ENCODE assay signal across 8 cellular contexts in the genomic region with DNA sequence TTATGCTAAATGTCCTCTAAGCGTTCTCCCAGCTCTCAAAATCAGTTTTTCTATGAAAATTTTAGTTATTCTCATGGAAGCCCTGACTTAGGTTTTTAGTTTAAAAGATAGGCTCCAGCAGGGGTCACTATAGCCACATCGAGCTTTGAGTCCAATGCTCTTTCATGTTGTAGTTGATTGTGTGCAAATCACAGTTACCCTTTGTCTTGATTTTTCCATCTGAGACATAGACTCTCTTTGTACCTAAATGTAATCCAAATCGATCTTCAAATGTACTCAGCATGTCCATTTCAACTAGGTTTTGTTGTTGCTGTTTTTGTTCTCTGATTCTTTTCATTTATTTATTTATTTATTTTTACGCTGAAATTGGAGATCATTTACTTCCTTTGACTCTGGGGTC. TPM values are rescaled to one million over a fixed set of nuclear protein-coding genes. Genes with fewer than 3 reads are reported as not detected.
DNase-seq lines count a peak whose midpoint lies in the region; ATAC-seq and TF ChIP-seq lines count a peak whose summit lies in the region.

No MANE protein-coding gene starts in this region.

- no peak overlapping the region for H3K27ac Mint-ChIP-seq in activated T-cell treated with anti-CD3 and anti-CD28 coated beads, Interleukin-2, amount 50 U/mL, for 24 hours
- no peak overlapping the region for H3K27ac Mint-ChIP-seq in activated CD4-positive, alpha-beta T cell treated with anti-CD3 and anti-CD28 coated beads for 36 hours
- no peak overlapping the region for H3K27ac Mint-ChIP-seq in naive thymus-derived CD8-positive, alpha-beta T cell

- H3K27me3 Mint-ChIP-seq in activated T-cell treated with anti-CD3 and anti-CD28 coated beads, Interleukin-2, amount 50 U/mL, for 24 hours: no peaks in the 10 kb centered on the region
- H3K27me3 Mint-ChIP-seq in activated CD4-positive, alpha-beta T cell treated with anti-CD3 and anti-CD28 coated beads for 36 hours: no peaks in the 10 kb centered on the region
- H3K27me3 Mint-ChIP-seq in naive thymus-derived CD8-positive, alpha-beta T cell: no peaks in the 10 kb centered on the region

- ATAC-seq in HG02798 (IDR thresholded peaks at IDR 0.05; ENCODE audit: poor library complexity, unreplicated experiment) (peak; percentile 63), aorta (ENCODE audit: low FRiP score) (peak; percentile 82)
- peak; percentile 69 for ATAC-seq in activated CD4-positive, alpha-beta T cell treated with anti-CD3 and anti-CD28 coated beads for 36 hours
- peak; percentile 49 to 61 for ATAC-seq in naive thymus-derived CD8-positive, alpha-beta T cell

- 22 to 26% methylated on average over 4 of the region's 4 CpGs for WGBS in aorta, 2 donors

- H3K4me3 Mint-ChIP-seq in activated T-cell treated with anti-CD3 and anti-CD28 coated beads, Interleukin-2, amount 50 U/mL, for 24 hours: no peak overlapping the region
- no peak overlapping the region for H3K4me3 Mint-ChIP-seq in activated CD4-positive, alpha-beta T cell treated with anti-CD3 and anti-CD28 coated beads for 36 hours
- no peak overlapping the region for H3K4me3 Mint-ChIP-seq in naive thymus-derived CD8-positive, alpha-beta T cell

- H3K4me1 Mint-ChIP-seq in activated T-cell treated with anti-CD3 and anti-CD28 coated beads, Interleukin-2, amount 50 U/mL, for 24 hours (ENCODE audit: low read depth): no peaks in the 10 kb centered on the region
- no peaks in the 10 kb centered on the region for H3K4me1 Mint-ChIP-seq in activated CD4-positive, alpha-beta T cell treated with anti-CD3 and anti-CD28 coated beads for 36 hours
- H3K4me1 Mint-ChIP-seq in naive thymus-derived CD8-positive, alpha-beta T cell: no peaks in the 10 kb centered on the region

- intact Hi-C loops in activated CD4-positive, alpha-beta T cell treated with anti-CD3 and anti-CD28 coated beads for 36 hours (cut with DNase I, micrococcal nuclease): loop anchor here (1.0 to 5.0 kb wide), 6 partner anchors 188 to 716 kb away; a partner anchor contains a TSS
- intact Hi-C loops in aorta (cut with DNase I): loop anchor here (2.0 to 10.0 kb wide), 4 partner anchors 283 to 426 kb away; no protein-coding TSS in a partner anchor

- no peak overlapping the region for H3K27ac ChIP-seq in aorta (ENCODE audit: low read depth in 1 of 2, low read length in 2 of 2)

- POLR2A ChIA-PET in activated CD4-positive, alpha-beta T cell treated with anti-CD3 and anti-CD28 coated beads for 36 hours (lab: Charles Lee): no interaction called here
- POLR2A ChIA-PET in naive thymus-derived CD8-positive, alpha-beta T cell (lab: Charles Lee): no interaction called here

- CTCF ChIA-PET in activated CD4-positive, alpha-beta T cell treated with anti-CD3 and anti-CD28 coated beads for 36 hours (lab: Charles Lee): interaction anchor here (0.7 to 2.2 kb wide), 26 partner anchors 8 to 286 kb away, joined by 3 to 18 read pairs (median 3); a partner anchor contains a TSS

- no peaks in the 10 kb centered on the region for H3K9me3 ChIP-seq in aorta (ENCODE audit: control insufficient read depth, low read length)

- no peaks in the 10 kb centered on the region for H3K36me3 Mint-ChIP-seq in activated T-cell treated with anti-CD3 and anti-CD28 coated beads, Interleukin-2, amount 50 U/mL, for 24 hours (ENCODE audit: low read depth)
- no peaks in the 10 kb centered on the region for H3K36me3 Mint-ChIP-seq in activated CD4-positive, alpha-beta T cell treated with anti-CD3 and anti-CD28 coated beads for 36 hours (ENCODE audit: low read depth)
- no peaks in the 10 kb centered on the region for H3K36me3 Mint-ChIP-seq in naive thymus-derived CD8-positive, alpha-beta T cell

- TF ChIP-seq CTCF in epithelial cell of proximal tubule (conservative IDR thresholded peaks at IDR 0.05; ENCODE audit: low read depth, low read length): peak; percentile 88

- H3K27me3 ChIP-seq in aorta (ENCODE audit: control insufficient read depth in 1 of 2, insufficient read depth in 2 of 2, low read length in 1 of 2): no peaks in the 10 kb centered on the region

- no peaks in the 10 kb centered on the region for H3K36me3 ChIP-seq in aorta (ENCODE audit: control insufficient read depth in 1 of 2, insufficient read depth in 2 of 2, low read length in 1 of 2)

- H3K9me3 Mint-ChIP-seq in activated T-cell treated with anti-CD3 and anti-CD28 coated beads, Interleukin-2, amount 50 U/mL, for 24 hours: no peaks in the 10 kb centered on the region
- H3K9me3 Mint-ChIP-seq in activated CD4-positive, alpha-beta T cell treated with anti-CD3 and anti-CD28 coated beads for 36 hours (ENCODE audit: low read depth): no peaks in the 10 kb centered on the region
- H3K9me3 Mint-ChIP-seq in naive thymus-derived CD8-positive, alpha-beta T cell: no peaks in the 10 kb centered on the region

- peak; percentile 19 for DNase-seq in activated T-cell treated with anti-CD3 and anti-CD28 coated beads for 24 hours (ENCODE audit: low read depth)
- DNase-seq in activated T-cell treated with anti-CD3 and anti-CD28 coated beads, Interleukin-2, amount 50 U/mL, for 24 hours: no peak
- peak; percentile 56 for DNase-seq in NCI-H2171 treated with DMSO at 0.1 percent for 48 hours (lab: John Stamatoyannopoulos, UW)
- peak; percentile 64 for DNase-seq in activated CD4-positive, alpha-beta T cell treated with anti-CD3 and anti-CD28 coated beads for 36 hours
- peak; percentile 27 for DNase-seq in epithelial cell of proximal tubule (ENCODE audit: low read depth)
- peak; percentile 5 to 66 (median 46) for DNase-seq in naive thymus-derived CD8-positive, alpha-beta T cell
- DNase-seq in aorta: no peak

- H3K4me3 ChIP-seq in epithelial cell of proximal tubule (ENCODE audit: low read depth, low read length) (no peak overlapping the region), aorta (ENCODE audit: low read length in 2 of 2) (no peak overlapping the region)

- H3K4me1 ChIP-seq in aorta (ENCODE audit: control insufficient read depth in 1 of 2, insufficient read depth in 2 of 2, low read length in 2 of 2): no peaks in the 10 kb centered on the region

RNA-seq across cellular contexts. Expression of a gene that starts 26.4 kb away (rescaled TPM):
- total RNA-seq in activated CD4-positive, alpha-beta T cell treated with anti-CD3 and anti-CD28 coated beads for 36 hours: not detected
- total RNA-seq in epithelial cell of proximal tubule (0.14 TPM in 1 of 2 replicates, not detected in the other), aorta (under 1 TPM; 0.48 to 0.81 TPM)
- under 1 TPM; 0.13 to 0.16 TPM for total RNA-seq in naive thymus-derived CD8-positive, alpha-beta T cell
- under 1 TPM in 1 of 3 donors, not detected in 2; 0.16 TPM for polyA plus RNA-seq in naive thymus-derived CD8-positive, alpha-beta T cell
- polyA plus RNA-seq in aorta: 1 to 10 TPM in 1 of 2 donors, not detected in 1; 1.5 TPM

Comparison
In these comparisons a context has a peak if more than half of its experiments do, and no peak if none do; other contexts are left out.
1. DNase-seq: peak in activated T-cell treated with anti-CD3 and anti-CD28 coated beads for 24 hours (single experiment), NCI-H2171 treated with DMSO at 0.1 percent for 48 hours (single experiment), activated CD4-positive, alpha-beta T cell treated with anti-CD3 and anti-CD28 coated beads for 36 hours (single experiment), epithelial cell of proximal tubule (single experiment) and naive thymus-derived CD8-positive, alpha-beta T cell (10 of 10); none in activated T-cell treated with anti-CD3 and anti-CD28 coated beads, Interleukin-2, amount 50 U/mL, for 24 hours (single experiment) and aorta (0 of 2).
2. Peak in every context shown above with its lines, with median percentiles within 50 percentile points of each other: ATAC-seq.